Comparison of ENCODE assay signal across 3 cellular contexts in genomic region chr17:22514315-22514714, GRCh38.
"Had no signal": no experiment of that assay in that cellular context is flagged by ENCODE, and none has a peak within 500 bp of the region (broad histone marks: within the 10 kb centered on the region; RNA-seq: fewer than 3 reads in every experiment).

No MANE protein-coding gene starts in this region.

- H3K4me3 ChIP-seq: GM12878 had no signal

- DNase-seq: GDM1, GF-D8 had no signal

- ATAC-seq: GM12878 had no signal
